In the genomic region with DNA sequence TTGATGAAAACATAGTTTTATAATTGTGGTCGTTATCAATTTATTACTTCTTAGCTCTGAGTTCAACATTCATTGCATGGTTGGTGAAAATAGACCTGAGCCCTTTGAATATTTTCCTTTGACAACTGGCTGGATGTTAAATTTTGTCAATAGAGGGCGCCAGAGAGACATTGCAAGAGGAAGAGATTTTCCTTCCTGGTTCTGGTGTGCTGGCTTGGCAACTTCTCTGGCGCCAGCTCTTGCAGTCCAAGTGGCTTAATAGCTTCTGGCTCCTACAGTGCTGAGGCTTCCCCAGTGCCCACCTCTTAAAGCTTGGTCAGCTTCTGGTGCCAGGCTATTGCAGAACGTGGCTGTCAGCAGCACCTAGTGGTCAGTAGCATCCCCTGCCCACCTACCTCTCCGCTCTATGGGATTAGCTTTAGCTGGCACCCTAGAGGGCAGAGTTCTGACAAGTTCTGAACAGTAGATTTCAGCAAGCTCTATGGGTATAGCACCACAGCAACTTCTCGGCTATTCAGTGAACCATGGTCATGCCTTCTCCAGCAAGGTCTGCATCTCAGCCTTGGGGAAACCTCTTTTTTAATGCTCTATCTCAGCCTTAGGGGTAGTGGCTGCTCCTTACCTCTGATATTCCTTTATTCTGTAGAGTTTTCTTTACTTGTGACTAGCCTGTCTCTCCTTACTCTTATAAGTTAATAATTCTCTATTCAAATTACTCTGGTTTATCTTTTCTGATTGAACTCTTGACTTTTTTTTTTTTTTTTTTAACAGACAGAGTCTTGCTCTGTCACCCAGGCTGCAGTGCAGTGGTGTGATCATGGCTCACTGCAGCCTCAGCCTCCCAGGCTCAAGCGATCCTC, we compare ENCODE assay signal across 8 cellular contexts. TPM values are rescaled to one million over a fixed set of nuclear protein-coding genes. Genes with fewer than 3 reads are reported as not detected.
DNase-seq lines count a peak whose midpoint lies in the region; ATAC-seq and TF ChIP-seq lines count a peak whose summit lies in the region.

No MANE protein-coding gene starts in this region.

- CTCF ChIA-PET in CD4-positive, alpha-beta memory T cell (lab: Charles Lee; ENCODE audit: partially characterized antibody), result interaction anchor here (0.6 to 5.5 kb wide), 33 partner anchors 8 to 548 kb away, joined by 3 to 53 read pairs (median 4); no protein-coding TSS in a partner anchor

- peaks cover 10% of the 10 kb centered on the region for H3K4me1 ChIP-seq in CD4-positive, alpha-beta memory T cell (ENCODE audit: insufficient read depth, low read length)
- peaks cover 3 to 32% (median 15%) of the 10 kb centered on the region in 4 donors for H3K4me1 ChIP-seq in transverse colon

- peak; percentile 62 for ATAC-seq in GM21576 (IDR thresholded peaks at IDR 0.05; ENCODE audit: unreplicated experiment)

- WGBS in transverse colon (ENCODE audit: low coverage in 1 of 2), 2 donors, result 17 to 36% methylated on average over 5 to 7 of the region's 7 CpGs

- H3K27me3 ChIP-seq in CD4-positive, alpha-beta memory T cell (ENCODE audit: insufficient read depth, low read length), result no peaks in the 10 kb centered on the region
- H3K27me3 ChIP-seq in transverse colon, result no peaks in the 10 kb centered on the region

- intact Hi-C loops in CD4-positive, alpha-beta memory T cell (cut with micrococcal nuclease), result loop anchor here (1.0 kb wide), 1 partner anchor 113 kb away; no protein-coding TSS in a partner anchor
- intact Hi-C loops in transverse colon (cut with DNase I; ENCODE audit: low total_unique reads), result loop anchor here (5.0 to 10.0 kb wide), 2 partner anchors 113 to 185 kb away; no protein-coding TSS in a partner anchor

- H3K4me3 Mint-ChIP-seq in CD4-positive, alpha-beta memory T cell, result peak overlapping the region; percentile 66 to 80 (median 74)
- H3K4me3 Mint-ChIP-seq in osteocyte (ENCODE audit: unreplicated experiment), result no peak overlapping the region

- no peaks in the 10 kb centered on the region for H3K27me3 Mint-ChIP-seq in CD4-positive, alpha-beta memory T cell
- H3K27me3 Mint-ChIP-seq in osteocyte (ENCODE audit: unreplicated experiment), result no peaks in the 10 kb centered on the region

- no peaks in the 10 kb centered on the region for H3K36me3 ChIP-seq in CD4-positive, alpha-beta memory T cell (ENCODE audit: insufficient read depth, low read length)
- H3K36me3 ChIP-seq in SK-N-MC (ENCODE audit: insufficient read depth, low read length) (no peaks in the 10 kb centered on the region), transverse colon (no peaks in the 10 kb centered on the region)

- peaks cover 3 to 12% (median 7%) of the 10 kb centered on the region in 4 donors for H3K4me1 Mint-ChIP-seq in CD4-positive, alpha-beta memory T cell
- peaks cover 10% of the 10 kb centered on the region for H3K4me1 Mint-ChIP-seq in osteocyte (ENCODE audit: unreplicated experiment)

- H3K27ac ChIP-seq in CD4-positive, alpha-beta memory T cell (ENCODE audit: low read depth, low read length), result no peak overlapping the region
- H3K27ac ChIP-seq in SK-N-MC (no peak overlapping the region), transverse colon (peak overlapping the region; percentile 54 to 83 (median 70))

- no peaks in the 10 kb centered on the region for H3K36me3 Mint-ChIP-seq in CD4-positive, alpha-beta memory T cell
- no peaks in the 10 kb centered on the region for H3K36me3 Mint-ChIP-seq in osteocyte (ENCODE audit: unreplicated experiment)

- peaks cover 0 to 3% (median 0%) of the 10 kb centered on the region in 8 donors for H3K9me3 Mint-ChIP-seq in CD4-positive, alpha-beta memory T cell
- peaks cover 5% of the 10 kb centered on the region for H3K9me3 Mint-ChIP-seq in osteocyte (ENCODE audit: unreplicated experiment)

- no peak overlapping the region for H3K27ac Mint-ChIP-seq in CD4-positive, alpha-beta memory T cell
- no peak overlapping the region for H3K27ac Mint-ChIP-seq in osteocyte (ENCODE audit: unreplicated experiment)

- POLR2A ChIA-PET in CD4-positive, alpha-beta memory T cell (lab: Charles Lee; ENCODE audit: partially characterized antibody), result no interaction called here

- peak; percentile 66 to 73 (median 69) for DNase-seq in CD4-positive, alpha-beta memory T cell
- DNase-seq in NCI-H1092 treated with DMSO at 0.1 percent for 48 hours (lab: John Stamatoyannopoulos, UW) (peak; percentile 90), SK-N-MC (ENCODE audit: low read depth, low spot score) (peak; percentile 80), globus pallidus (ENCODE audit: low spot score) (peak; percentile 93), osteocyte (ENCODE audit: extremely low spot score, unreplicated experiment) (no peak), transverse colon (peak; percentile 79)
- DNase-seq in activated naive CD4-positive, alpha-beta T cell treated with anti-CD3 and anti-CD28 coated beads, Interleukin-2, amount 50 U/mL, for 16 hours, result peak; percentile 49

- in situ Hi-C loops in transverse colon (cut with MboI; ENCODE audit: low pct_ligation_motif_present in 1 of 4, low pct_unique_long_range_greater_than_20kb in 1 of 4, low sequenced_read_pairs in 3 of 4), result loop anchor here (5.0 to 25.0 kb wide), 5 partner anchors 105 to 208 kb away; no protein-coding TSS in a partner anchor

- H3K9ac ChIP-seq in SK-N-MC (ENCODE audit: insufficient read length), result no peak overlapping the region

- H3K9me3 ChIP-seq in CD4-positive, alpha-beta memory T cell (ENCODE audit: control insufficient read depth in 1 of 2, low read length in 2 of 2), result no peaks in the 10 kb centered on the region
- H3K9me3 ChIP-seq in SK-N-MC (ENCODE audit: low read depth, low read length) (no peaks in the 10 kb centered on the region), transverse colon (no peaks in the 10 kb centered on the region)

- peak overlapping the region in 1 of 2 donors; percentile 29 for H3K4me3 ChIP-seq in CD4-positive, alpha-beta memory T cell (ENCODE audit: low read length in 2 of 2)
- peak overlapping the region; percentile 78 for H3K4me3 ChIP-seq in SK-N-MC
- H3K4me3 ChIP-seq in transverse colon, result peak overlapping the region in 1 of 4 donors; percentile 33

- no peak for TF ChIP-seq POLR2A in transverse colon (IDR thresholded peaks at IDR 0.05)

- TF ChIP-seq CTCF in osteocyte (IDR thresholded peaks at IDR 0.05), result peak; percentile 89
- TF ChIP-seq CTCF in transverse colon (IDR thresholded peaks at IDR 0.05), result peak; percentile 84 to 92 (median 89)

- no peak for TF ChIP-seq EP300 in transverse colon (IDR thresholded peaks at IDR 0.05; ENCODE audit: low read depth)

RNA-seq across cellular contexts. Expression of a gene that starts 59.4 kb away (rescaled TPM):
- total RNA-seq in CD4-positive, alpha-beta memory T cell, result 1 to 10 TPM; 5.7 to 6.8 TPM
- 1 to 10 TPM; 2.9 to 4.4 TPM for polyA plus RNA-seq in CD4-positive, alpha-beta memory T cell
- total RNA-seq in osteocyte, result 17.4 and 17.6 TPM in 2 replicates
- total RNA-seq in transverse colon, result 10 to 100 TPM in 3 of 4 donors, 1 to 10 TPM in 1; 8.8 to 72.2 (median 29.4) TPM

Comparison
In these comparisons a context has a peak if more than half of its experiments do, and no peak if none do; other contexts are left out.
1. H3K27ac ChIP-seq: peak in transverse colon (4 of 4); none in CD4-positive, alpha-beta memory T cell (single experiment) and SK-N-MC (single experiment).